8 cellular contexts compared by ENCODE assay signal in the genomic region with DNA sequence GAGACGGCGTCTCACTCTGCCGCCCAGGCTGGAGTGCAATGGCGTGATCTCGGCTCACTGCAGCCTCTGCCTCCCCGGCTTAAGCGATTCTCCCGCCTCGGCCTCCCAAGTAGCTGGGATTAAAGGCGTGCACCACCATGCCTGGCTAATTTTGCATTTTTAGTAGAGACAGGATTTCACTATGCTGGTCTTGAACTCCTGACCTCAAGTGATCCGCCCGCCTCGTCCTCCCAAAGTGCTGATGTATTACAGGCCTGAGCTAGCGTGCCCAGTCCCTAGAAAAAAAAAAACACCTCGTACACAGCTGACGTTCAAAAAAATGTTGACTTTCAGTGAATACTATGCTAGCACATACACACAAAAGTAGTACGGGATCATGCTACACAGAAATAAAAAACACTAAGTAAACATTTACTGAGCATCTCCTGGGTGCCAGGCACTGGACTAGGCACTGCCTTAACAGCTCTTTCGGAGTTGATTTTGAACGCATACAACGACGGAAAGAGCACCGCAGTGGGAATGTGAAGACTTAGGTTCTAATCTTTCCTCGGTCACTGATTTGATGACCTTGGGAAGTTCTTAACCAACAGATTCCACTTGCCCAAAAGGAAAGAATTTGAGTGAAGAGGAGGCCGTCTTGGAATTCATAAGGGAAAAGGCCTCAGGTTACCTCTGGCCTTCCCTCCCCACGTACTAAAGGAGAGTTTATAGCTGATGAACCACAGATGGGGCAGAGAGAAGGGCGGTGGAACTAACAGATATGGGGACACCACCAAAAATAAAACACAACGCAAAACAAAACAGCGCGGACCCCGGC. TPM values are rescaled to one million over a fixed set of nuclear protein-coding genes. Genes with fewer than 3 reads are reported as not detected.
DNase-seq lines count a peak whose midpoint lies in the region; ATAC-seq lines count a peak whose summit lies in the region.

No MANE protein-coding gene starts in this region.

- peaks cover 10% of the 10 kb centered on the region for H3K36me3 Mint-ChIP-seq in activated CD4-positive, alpha-beta T cell treated with anti-CD3 and anti-CD28 coated beads, Interleukin-2, amount 10 ng/mL, durations not matched to agents 7 days and 5 days (ENCODE audit: low read depth)

- H2AFZ ChIP-seq in trophoblast cell (ENCODE audit: insufficient read depth, low read length, poor library complexity) = peak overlapping the region; percentile 68

- no peak overlapping the region for H2BK12ac ChIP-seq in trophoblast cell (ENCODE audit: low read length)

- peaks cover 13% of the 10 kb centered on the region for H3K79me1 ChIP-seq in trophoblast cell (ENCODE audit: low read length)

- CTCF ChIA-PET in activated CD4-positive, alpha-beta T cell treated with anti-CD3 and anti-CD28 coated beads, Interleukin-2, amount 10 ng/mL, durations not matched to agents 7 days and 5 days (lab: Charles Lee) = interaction anchor here (0.6 to 0.7 kb wide), 2 partner anchors 64 to 293 kb away, joined by 3 read pairs; no protein-coding TSS in a partner anchor

- peak overlapping the region; percentile 100 for H3K27ac Mint-ChIP-seq in activated CD4-positive, alpha-beta T cell treated with anti-CD3 and anti-CD28 coated beads, Interleukin-2, amount 10 ng/mL, durations not matched to agents 7 days and 5 days

- DNase-seq in activated CD4-positive, alpha-beta T cell treated with anti-CD3 and anti-CD28 coated beads, Interleukin-2, amount 10 ng/mL, durations not matched to agents 7 days and 5 days = no peak
- no peak for DNase-seq in activated CD4-positive, alpha-beta T cell treated with anti-CD3 and anti-CD28 coated beads for 48 hours
- DNase-seq in SW480 (ENCODE audit: low spot score) (peak; percentile 57), fibroblast of gingiva (ENCODE audit: low read depth) (peak; percentile 50), trophoblast cell (peak; percentile 33 to 84), NCI-H1105 treated with DMSO at 0.1 percent for 48 hours (lab: John Stamatoyannopoulos, UW) (no peak)
- no peak for DNase-seq in stimulated activated CD4-positive, alpha-beta T cell treated with anti-CD3 and anti-CD28 coated beads, Interleukin-1b, Interleukin-23, amount 100 ng/mL, for 48 hours

- H4K12ac ChIP-seq in trophoblast cell (ENCODE audit: low read depth, low read length) = peak overlapping the region; percentile 95

- H3K18ac ChIP-seq in trophoblast cell (ENCODE audit: low read length) = peak overlapping the region; percentile 98

- H3K4ac ChIP-seq in trophoblast cell (ENCODE audit: low read depth, low read length) = peak overlapping the region; percentile 28

- H3K79me2 ChIP-seq in trophoblast cell (ENCODE audit: control insufficient read depth, insufficient read depth, low read length, poor library complexity) = peaks cover 9% of the 10 kb centered on the region

- WGBS in trophoblast cell (ENCODE audit: extremely low coverage, insufficient coverage, insufficient read length) = no CpG with 5 or more reads among the region's 30 CpGs

- peak overlapping the region; percentile 94 for H3K14ac ChIP-seq in trophoblast cell (ENCODE audit: low read length)

- peaks cover 0 to 2% of the 10 kb centered on the region in 2 experiments for H3K4me1 ChIP-seq in trophoblast cell (ENCODE audit: control insufficient read depth in 1 of 2, insufficient read depth in 2 of 2, low read length in 2 of 2)

- peak overlapping the region; percentile 93 for H2BK5ac ChIP-seq in trophoblast cell (ENCODE audit: low read depth, low read length, poor library complexity)

- no peaks in the 10 kb centered on the region for H3K9me3 ChIP-seq in trophoblast cell (ENCODE audit: insufficient read depth, low read depth, low read length)

- H3K9ac ChIP-seq in trophoblast cell (ENCODE audit: low read length) = peak overlapping the region; percentile 95

- no peaks in the 10 kb centered on the region for H3K27me3 ChIP-seq in trophoblast cell (ENCODE audit: insufficient read depth, low read length)

- H3K4me3 Mint-ChIP-seq in activated CD4-positive, alpha-beta T cell treated with anti-CD3 and anti-CD28 coated beads, Interleukin-2, amount 10 ng/mL, durations not matched to agents 7 days and 5 days = peak overlapping the region; percentile 97

- peak overlapping the region; percentile 94 for H3K27ac ChIP-seq in trophoblast cell (ENCODE audit: low read depth, low read length)

- H3K4me2 ChIP-seq in trophoblast cell (ENCODE audit: low read length) = peak overlapping the region; percentile 63

- H3K36me3 ChIP-seq in trophoblast cell (ENCODE audit: control insufficient read depth in 1 of 2, insufficient read depth in 2 of 2, low read length in 2 of 2) = no peaks in the 10 kb centered on the region

- POLR2A ChIA-PET in activated CD4-positive, alpha-beta T cell treated with anti-CD3 and anti-CD28 coated beads, Interleukin-2, amount 10 ng/mL, durations not matched to agents 7 days and 5 days (lab: Charles Lee) = no interaction called here

- H4K91ac ChIP-seq in trophoblast cell (ENCODE audit: low read depth, low read length) = peak overlapping the region; percentile 86

- H2AK5ac ChIP-seq in trophoblast cell (ENCODE audit: low read length) = peak overlapping the region; percentile 23

- H2BK120ac ChIP-seq in trophoblast cell (ENCODE audit: insufficient read depth, low read length, poor library complexity) = peak overlapping the region; percentile 55

- no peak for ATAC-seq in esophagus mucosa

- H3K4me3 ChIP-seq in trophoblast cell (ENCODE audit: low read depth, low read length) = peak overlapping the region; percentile 87

- no peaks in the 10 kb centered on the region for H3K9me3 Mint-ChIP-seq in activated CD4-positive, alpha-beta T cell treated with anti-CD3 and anti-CD28 coated beads, Interleukin-2, amount 10 ng/mL, durations not matched to agents 7 days and 5 days

- H3K4me1 Mint-ChIP-seq in activated CD4-positive, alpha-beta T cell treated with anti-CD3 and anti-CD28 coated beads, Interleukin-2, amount 10 ng/mL, durations not matched to agents 7 days and 5 days = peaks cover 19% of the 10 kb centered on the region

- H3K27me3 Mint-ChIP-seq in activated CD4-positive, alpha-beta T cell treated with anti-CD3 and anti-CD28 coated beads, Interleukin-2, amount 10 ng/mL, durations not matched to agents 7 days and 5 days = no peaks in the 10 kb centered on the region

- peak overlapping the region; percentile 91 for H4K8ac ChIP-seq in trophoblast cell (ENCODE audit: low read depth, low read length)

- H3K23ac ChIP-seq in trophoblast cell (ENCODE audit: low read length) = no peak overlapping the region

RNA-seq across cellular contexts. Expression of a gene that starts 1.1 kb away (rescaled TPM):
- 1 to 10 TPM; 6.0 to 7.7 TPM for total RNA-seq in activated CD4-positive, alpha-beta T cell treated with anti-CD3 and anti-CD28 coated beads, Interleukin-2, amount 10 ng/mL, durations not matched to agents 7 days and 5 days
- polyA plus RNA-seq in trophoblast cell (2013) = 2.5 TPM in 2 replicates
- total RNA-seq in esophagus mucosa = 2.2 TPM

RNA-seq across cellular contexts. Expression of a gene that starts 50.7 kb away (rescaled TPM):
- total RNA-seq in activated CD4-positive, alpha-beta T cell treated with anti-CD3 and anti-CD28 coated beads, Interleukin-2, amount 10 ng/mL, durations not matched to agents 7 days and 5 days = 10 to 100 TPM; 60.8 to 67.2 TPM
- 3.9 and 4.6 TPM in 2 replicates for polyA plus RNA-seq in trophoblast cell (2013)
- 20.1 TPM for total RNA-seq in esophagus mucosa

Comparison
In these comparisons a context has a peak if more than half of its experiments do, and no peak if none do; other contexts are left out.
1. DNase-seq: peak in SW480 (single experiment), fibroblast of gingiva (single experiment) and trophoblast cell (2 of 2); none in activated CD4-positive, alpha-beta T cell treated with anti-CD3 and anti-CD28 coated beads, Interleukin-2, amount 10 ng/mL, durations not matched to agents 7 days and 5 days (single experiment), activated CD4-positive, alpha-beta T cell treated with anti-CD3 and anti-CD28 coated beads for 48 hours (single experiment), NCI-H1105 treated with DMSO at 0.1 percent for 48 hours (single experiment) and stimulated activated CD4-positive, alpha-beta T cell treated with anti-CD3 and anti-CD28 coated beads, Interleukin-1b, Interleukin-23, amount 100 ng/mL, for 48 hours (single experiment).